14 cellular contexts compared by ENCODE assay signal in the genomic region with DNA sequence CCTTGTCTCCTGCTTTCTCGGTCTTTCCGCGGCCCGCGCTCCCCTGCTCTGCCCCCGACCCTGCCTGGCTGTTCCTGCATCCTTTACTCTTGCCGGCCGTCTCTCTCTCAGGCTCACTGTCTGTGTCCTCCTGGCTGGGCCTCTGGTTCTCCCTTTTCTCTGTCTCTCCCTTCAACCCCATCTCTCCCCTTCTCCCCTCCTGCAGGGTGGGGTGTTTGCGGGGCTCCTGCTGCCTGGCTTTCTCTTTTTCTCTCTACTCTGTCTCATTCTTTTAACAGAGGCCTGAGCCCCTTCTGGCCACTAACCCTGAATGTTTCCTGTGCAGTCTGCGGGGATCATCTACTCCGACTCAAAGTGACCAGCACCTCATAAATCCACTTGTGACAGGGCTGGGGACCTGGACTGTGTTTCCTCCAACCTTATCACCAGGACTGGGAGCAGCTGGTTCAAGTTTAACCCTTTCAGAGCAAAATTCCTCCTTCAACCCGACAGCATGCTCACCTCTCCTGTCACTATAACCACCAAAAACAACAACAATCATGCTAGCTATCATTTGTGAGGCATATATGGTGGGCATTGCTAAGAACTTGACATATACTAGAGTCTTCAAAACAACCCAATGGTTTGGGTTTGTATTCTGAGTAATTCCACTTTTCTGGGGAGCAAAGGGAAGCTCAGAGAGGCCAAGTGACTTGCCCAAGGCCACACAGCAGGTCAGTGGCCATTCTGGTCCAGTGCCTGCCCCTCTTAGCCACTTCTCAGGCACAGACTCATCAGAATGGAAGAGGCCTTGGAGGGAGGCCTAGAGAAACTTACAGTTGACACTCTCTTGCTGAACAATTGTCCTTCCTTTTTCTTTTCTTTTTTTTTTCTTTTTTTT. TPM values are rescaled to one million over a fixed set of nuclear protein-coding genes. Genes with fewer than 3 reads are reported as not detected.
DNase-seq lines count a peak whose midpoint lies in the region; ATAC-seq lines count a peak whose summit lies in the region.
"Had no signal": no experiment of that assay in that cellular context is flagged by ENCODE, and none has a peak within 500 bp of the region (broad histone marks: within the 10 kb centered on the region; RNA-seq: fewer than 3 reads in every experiment).

No MANE protein-coding gene starts in this region.

- no peak overlapping the region for H3K27ac Mint-ChIP-seq in activated CD4-positive, alpha-beta T cell treated with anti-CD3 and anti-CD28 coated beads, Interleukin-2, amount 10 ng/mL, durations not matched to agents 24 days and 14 days
- peak overlapping the region; percentile 14 for H3K27ac Mint-ChIP-seq in T-helper 17 cell
- H3K27ac Mint-ChIP-seq: HFFc6 had no signal

- peak overlapping the region; percentile 33 for H3K4me3 Mint-ChIP-seq in activated CD4-positive, alpha-beta T cell treated with anti-CD3 and anti-CD28 coated beads, Interleukin-2, amount 10 ng/mL, durations not matched to agents 24 days and 14 days
- H3K4me3 Mint-ChIP-seq in T-helper 17 cell = peak overlapping the region; percentile 74
- H3K4me3 Mint-ChIP-seq: HFFc6 had no signal

- peaks cover 51% of the 10 kb centered on the region for H3K27me3 Mint-ChIP-seq in activated CD4-positive, alpha-beta T cell treated with anti-CD3 and anti-CD28 coated beads, Interleukin-2, amount 10 ng/mL, durations not matched to agents 24 days and 14 days
- H3K27me3 Mint-ChIP-seq in T-helper 17 cell = peaks cover 73% of the 10 kb centered on the region

- peaks cover 2% of the 10 kb centered on the region for H3K36me3 Mint-ChIP-seq in activated CD4-positive, alpha-beta T cell treated with anti-CD3 and anti-CD28 coated beads, Interleukin-2, amount 10 ng/mL, durations not matched to agents 24 days and 14 days (ENCODE audit: low read depth)
- H3K36me3 Mint-ChIP-seq in T-helper 17 cell (ENCODE audit: low read depth) = peaks cover 12% of the 10 kb centered on the region

- no peak for DNase-seq in activated CD4-positive, alpha-beta T cell treated with anti-CD3 and anti-CD28 coated beads, Interleukin-2, amount 10 ng/mL, durations not matched to agents 24 days and 14 days
- DNase-seq in activated CD4-positive, alpha-beta T cell treated with anti-CD3 and anti-CD28 coated beads, Interleukin-2, amount 50 U/mL, for 1 hour = no peak
- DNase-seq in T-helper 17 cell = no peak
- no peak for DNase-seq in COR-L47 (lab: John Stamatoyannopoulos, UW)
- no peak for DNase-seq in NCI-H1930 (lab: John Stamatoyannopoulos, UW)
- DNase-seq: effector CD8-positive, alpha-beta T cell; HFFc6; stimulated activated CD4-positive, alpha-beta T cell treated with anti-CD3 and anti-CD28 coated beads, Interleukin-4, amount 100 ng/mL, for 24 hours; T1000 had no signal

- H3K9me3 Mint-ChIP-seq in activated CD4-positive, alpha-beta T cell treated with anti-CD3 and anti-CD28 coated beads, Interleukin-2, amount 10 ng/mL, durations not matched to agents 24 days and 14 days = no peaks in the 10 kb centered on the region

- H3K27ac ChIP-seq in skin epidermis = peak overlapping the region in 1 of 21 experiments; percentile 27
- H3K27ac ChIP-seq: neutrophil, thoracic aorta had no signal

- no peaks in the 10 kb centered on the region for H3K9me3 ChIP-seq in T-helper 17 cell (ENCODE audit: control insufficient read depth, low read length, poor library complexity, severe bottlenecking)
- H3K9me3 ChIP-seq: neutrophil, thoracic aorta had no signal

- ATAC-seq in T-helper 17 cell = no peak
- no peak for ATAC-seq in GM19395 (IDR thresholded peaks at IDR 0.05; ENCODE audit: unreplicated experiment)

- H3K4me3 ChIP-seq in iPS-11a (ENCODE audit: low read depth, low read length) (peak overlapping the region; percentile 50), skin epidermis (peak overlapping the region in 5 of 7 experiments; percentile 7 to 45 (median 27))
- H3K4me3 ChIP-seq: thoracic aorta had no signal

- peaks cover 6% of the 10 kb centered on the region for H3K4me1 Mint-ChIP-seq in activated CD4-positive, alpha-beta T cell treated with anti-CD3 and anti-CD28 coated beads, Interleukin-2, amount 10 ng/mL, durations not matched to agents 24 days and 14 days
- peaks cover 10% of the 10 kb centered on the region for H3K4me1 Mint-ChIP-seq in T-helper 17 cell

- intact Hi-C loops in activated CD4-positive, alpha-beta T cell treated with anti-CD3 and anti-CD28 coated beads, Interleukin-2, amount 10 ng/mL, durations not matched to agents 24 days and 14 days (cut with micrococcal nuclease) = no loop called here

RNA-seq across cellular contexts. Expression of gene RSPO4, which starts 0.8 kb away (rescaled TPM):
- not detected in 2 replicates for total RNA-seq in activated CD4-positive, alpha-beta T cell treated with anti-CD3 and anti-CD28 coated beads, Interleukin-2, amount 10 ng/mL, durations not matched to agents 24 days and 14 days
- not detected for total RNA-seq in T-helper 17 cell
- total RNA-seq: HFFc6, thoracic aorta had no signal
